ENCODE assay signal across 1 cellular context in genomic region chr17:72575542-72576233, GRCh38.
TF ChIP-seq lines count a peak whose summit lies in the region.

No MANE protein-coding gene starts in this region.

TF ChIP-seq in GM23338, 12 proteins besides CTCF, POLR2A, EP300 and RAD21 (continued from another document):
- no peak for TF ChIP-seq ZNF462 (CRISPR knock-in tag; IDR thresholded peaks at IDR 0.05)
- TF ChIP-seq POLR2AphosphoS5 (IDR thresholded peaks at IDR 0.05; ENCODE audit: low read depth) = no peak
- no peak for TF ChIP-seq CREB1 (CRISPR knock-in tag; IDR thresholded peaks at IDR 0.05; ENCODE audit: low read depth)
- TF ChIP-seq, protein P1, sequence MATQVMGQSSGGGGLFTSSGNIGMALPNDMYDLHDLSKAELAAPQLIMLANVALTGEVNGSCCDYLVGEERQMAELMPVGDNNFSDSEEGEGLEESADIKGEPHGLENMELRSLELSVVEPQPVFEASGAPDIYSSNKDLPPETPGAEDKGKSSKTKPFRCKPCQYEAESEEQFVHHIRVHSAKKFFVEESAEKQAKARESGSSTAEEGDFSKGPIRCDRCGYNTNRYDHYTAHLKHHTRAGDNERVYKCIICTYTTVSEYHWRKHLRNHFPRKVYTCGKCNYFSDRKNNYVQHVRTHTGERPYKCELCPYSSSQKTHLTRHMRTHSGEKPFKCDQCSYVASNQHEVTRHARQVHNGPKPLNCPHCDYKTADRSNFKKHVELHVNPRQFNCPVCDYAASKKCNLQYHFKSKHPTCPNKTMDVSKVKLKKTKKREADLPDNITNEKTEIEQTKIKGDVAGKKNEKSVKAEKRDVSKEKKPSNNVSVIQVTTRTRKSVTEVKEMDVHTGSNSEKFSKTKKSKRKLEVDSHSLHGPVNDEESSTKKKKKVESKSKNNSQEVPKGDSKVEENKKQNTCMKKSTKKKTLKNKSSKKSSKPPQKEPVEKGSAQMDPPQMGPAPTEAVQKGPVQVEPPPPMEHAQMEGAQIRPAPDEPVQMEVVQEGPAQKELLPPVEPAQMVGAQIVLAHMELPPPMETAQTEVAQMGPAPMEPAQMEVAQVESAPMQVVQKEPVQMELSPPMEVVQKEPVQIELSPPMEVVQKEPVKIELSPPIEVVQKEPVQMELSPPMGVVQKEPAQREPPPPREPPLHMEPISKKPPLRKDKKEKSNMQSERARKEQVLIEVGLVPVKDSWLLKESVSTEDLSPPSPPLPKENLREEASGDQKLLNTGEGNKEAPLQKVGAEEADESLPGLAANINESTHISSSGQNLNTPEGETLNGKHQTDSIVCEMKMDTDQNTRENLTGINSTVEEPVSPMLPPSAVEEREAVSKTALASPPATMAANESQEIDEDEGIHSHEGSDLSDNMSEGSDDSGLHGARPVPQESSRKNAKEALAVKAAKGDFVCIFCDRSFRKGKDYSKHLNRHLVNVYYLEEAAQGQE (IDR thresholded peaks at IDR 0.05; ENCODE audit: unreplicated experiment) = no peak
- TF ChIP-seq ZNF331 (CRISPR knock-in tag; IDR thresholded peaks at IDR 0.05; ENCODE audit: low read depth) = no peak
- no peak for TF ChIP-seq JUNB (IDR thresholded peaks at IDR 0.05; ENCODE audit: unreplicated experiment)
- no peak for TF ChIP-seq ZNF114 (CRISPR knock-in tag; IDR thresholded peaks at IDR 0.05)
- no peak for TF ChIP-seq NANOG (IDR thresholded peaks at IDR 0.05; ENCODE audit: borderline replicate concordance)
- TF ChIP-seq, protein P2, sequence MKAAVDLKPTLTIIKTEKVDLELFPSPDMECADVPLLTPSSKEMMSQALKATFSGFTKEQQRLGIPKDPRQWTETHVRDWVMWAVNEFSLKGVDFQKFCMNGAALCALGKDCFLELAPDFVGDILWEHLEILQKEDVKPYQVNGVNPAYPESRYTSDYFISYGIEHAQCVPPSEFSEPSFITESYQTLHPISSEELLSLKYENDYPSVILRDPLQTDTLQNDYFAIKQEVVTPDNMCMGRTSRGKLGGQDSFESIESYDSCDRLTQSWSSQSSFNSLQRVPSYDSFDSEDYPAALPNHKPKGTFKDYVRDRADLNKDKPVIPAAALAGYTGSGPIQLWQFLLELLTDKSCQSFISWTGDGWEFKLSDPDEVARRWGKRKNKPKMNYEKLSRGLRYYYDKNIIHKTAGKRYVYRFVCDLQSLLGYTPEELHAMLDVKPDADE (IDR thresholded peaks at IDR 0.05) = no peak
